Comparison of ENCODE assay signal across 27 cellular contexts in the genomic region with DNA sequence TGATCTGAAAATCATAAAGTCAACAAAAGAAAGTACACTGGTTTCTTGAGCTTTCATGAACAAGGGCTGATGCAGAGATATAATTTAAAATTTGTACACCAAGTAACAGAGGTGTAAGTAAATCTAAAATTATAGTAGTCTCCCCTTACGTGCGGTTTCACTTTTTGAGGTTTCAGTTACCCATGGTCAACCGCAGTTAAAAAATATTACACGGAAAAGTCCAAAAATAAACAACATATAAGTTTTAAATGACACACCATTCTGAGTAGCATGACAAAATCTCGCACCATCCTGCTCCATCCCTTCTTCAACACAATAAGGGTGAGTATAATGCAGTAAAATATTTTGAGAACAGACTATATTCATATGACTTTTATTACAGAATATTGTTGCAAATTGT.
"Had no signal": no experiment of that assay in that cellular context is flagged by ENCODE, and none has a peak within 500 bp of the region (broad histone marks: within the 10 kb centered on the region; RNA-seq: fewer than 3 reads in every experiment).

No MANE protein-coding gene starts in this region.

- H3K27ac Mint-ChIP-seq: activated B cell treated with CpG ODN at 0.5 μM for 24 hours; activated CD8-positive, alpha-beta T cell treated with anti-CD3 and anti-CD28 coated beads for 36 hours; activated naive CD8-positive, alpha-beta T cell treated with anti-CD3 and anti-CD28 coated beads, Interleukin-2, amount 50 U/mL, for 24 hours had no signal

- H3K36me3 ChIP-seq: gastroesophageal sphincter, left lung, lower lobe of right lung, right atrium auricular region, upper lobe of right lung had no signal

- FAIRE-seq: endothelial cell of umbilical vein, islet of Langerhans had no signal

- H3K4me1 Mint-ChIP-seq: activated naive CD4-positive, alpha-beta T cell treated with anti-CD3 and anti-CD28 coated beads, Interleukin-2, amount 50 U/mL, for 24 hours had no signal

- H3K27me3 ChIP-seq: gastroesophageal sphincter, heart left ventricle, left lung, right atrium auricular region, suprapubic skin, tibial artery, upper lobe of right lung had no signal

- H3K4me3 ChIP-seq: gastroesophageal sphincter, heart left ventricle, left lung, lower lobe of right lung, right atrium auricular region, smooth muscle cell, suprapubic skin, tibial artery, upper lobe of right lung had no signal

- H3K9me3 Mint-ChIP-seq: activated B cell treated with CpG ODN at 0.5 μM for 24 hours; activated CD8-positive, alpha-beta T cell treated with anti-CD3 and anti-CD28 coated beads for 36 hours; activated naive CD4-positive, alpha-beta T cell treated with anti-CD3 and anti-CD28 coated beads, Interleukin-2, amount 50 U/mL, for 24 hours; activated naive CD8-positive, alpha-beta T cell treated with anti-CD3 and anti-CD28 coated beads, Interleukin-2, amount 50 U/mL, for 24 hours; activated T-cell treated with anti-CD3 and anti-CD28 coated beads, Interleukin-2, amount 50 U/mL, for 4 hours; activated T-helper 2 cell treated with anti-CD3 and anti-CD28 coated beads, Interferon-gamma antibody, Interleukin-2, Interleukin-4, amounts not matched to agents 10 μg/mL and 5 μg/mL and 100 μg/mL, durations not matched to agents 14 hours and 24 hours and 36 hours; natural killer cell treated with Interleukin-12 subunit alpha and Interleukin-12 subunit beta and Interleukin-15 and Interleukin-18, amount 100 ng/mL, for 72 hours; stimulated activated naive B cell treated with anti-CD40 and anti-IgM and Interleukin-4, amounts not matched to agents 10 μg/mL and 1 μg/mL and 100 μg/mL, for 72 hours had no signal

- H3K4me3 Mint-ChIP-seq: activated B cell treated with CpG ODN at 0.5 μM for 24 hours; activated CD8-positive, alpha-beta T cell treated with anti-CD3 and anti-CD28 coated beads for 36 hours; activated naive CD4-positive, alpha-beta T cell treated with anti-CD3 and anti-CD28 coated beads, Interleukin-2, amount 50 U/mL, for 24 hours; activated naive CD8-positive, alpha-beta T cell treated with anti-CD3 and anti-CD28 coated beads, Interleukin-2, amount 50 U/mL, for 24 hours; activated T-cell treated with anti-CD3 and anti-CD28 coated beads, Interleukin-2, amount 50 U/mL, for 4 hours; natural killer cell treated with Interleukin-12 subunit alpha and Interleukin-12 subunit beta and Interleukin-15 and Interleukin-18, amount 100 ng/mL, for 72 hours; stimulated activated naive B cell treated with anti-CD40 and anti-IgM and Interleukin-4, amounts not matched to agents 10 μg/mL and 1 μg/mL and 100 μg/mL, for 72 hours had no signal

- H3K9me3 ChIP-seq: gastroesophageal sphincter, heart left ventricle, left lung, lower lobe of right lung, right atrium auricular region, suprapubic skin, tibial artery, upper lobe of right lung had no signal

- H3K27me3 Mint-ChIP-seq: activated B cell treated with CpG ODN at 0.5 μM for 24 hours; activated CD8-positive, alpha-beta T cell treated with anti-CD3 and anti-CD28 coated beads for 36 hours; activated naive CD4-positive, alpha-beta T cell treated with anti-CD3 and anti-CD28 coated beads, Interleukin-2, amount 50 U/mL, for 24 hours; activated naive CD8-positive, alpha-beta T cell treated with anti-CD3 and anti-CD28 coated beads, Interleukin-2, amount 50 U/mL, for 24 hours; natural killer cell treated with Interleukin-12 subunit alpha and Interleukin-12 subunit beta and Interleukin-15 and Interleukin-18, amount 100 ng/mL, for 72 hours; stimulated activated naive B cell treated with anti-CD40 and anti-IgM and Interleukin-4, amounts not matched to agents 10 μg/mL and 1 μg/mL and 100 μg/mL, for 72 hours had no signal

- ATAC-seq: activated CD8-positive, alpha-beta T cell treated with anti-CD3 and anti-CD28 coated beads for 36 hours; activated naive CD8-positive, alpha-beta T cell treated with anti-CD3 and anti-CD28 coated beads, Interleukin-2, amount 50 U/mL, for 24 hours; activated T-cell treated with anti-CD3 and anti-CD28 coated beads, Interleukin-2, amount 50 U/mL, for 4 hours; gastroesophageal sphincter; heart left ventricle; left lung; lower lobe of right lung; natural killer cell treated with Interleukin-12 subunit alpha and Interleukin-12 subunit beta and Interleukin-15 and Interleukin-18, amount 100 ng/mL, for 72 hours; stimulated activated naive B cell treated with anti-CD40 and anti-IgM and Interleukin-4, amounts not matched to agents 10 μg/mL and 1 μg/mL and 100 μg/mL, for 72 hours; upper lobe of right lung had no signal

- H3K27ac ChIP-seq: gastroesophageal sphincter, heart left ventricle, left lung, lower lobe of right lung, right atrium auricular region, suprapubic skin, tibial artery, upper lobe of right lung had no signal

- DNase-seq: activated B cell treated with CpG ODN at 0.5 μM for 24 hours; activated CD4-positive, alpha-beta T cell treated with anti-CD3 and anti-CD28 coated beads, Interleukin-2, amount 50 U/mL, for 1 hour; activated CD8-positive, alpha-beta T cell treated with anti-CD3 and anti-CD28 coated beads for 36 hours; activated naive CD8-positive, alpha-beta T cell treated with anti-CD3 and anti-CD28 coated beads, Interleukin-2, amount 50 U/mL, for 24 hours; activated T-cell treated with anti-CD3 and anti-CD28 coated beads, Interleukin-2, amount 50 U/mL, for 4 hours; amygdala; caudate nucleus; cortex of kidney; heart left ventricle; left lung; lower lobe of right lung; mesenchymal stem cell; stimulated activated CD4-positive, alpha-beta T cell treated with anti-CD3 and anti-CD28 coated beads, Interleukin-1b, Interleukin-23, amount 100 ng/mL, for 48 hours; stimulated activated CD4-positive, alpha-beta T cell treated with anti-CD3 and anti-CD28 coated beads, Interleukin-4, amount 100 ng/mL, for 4 hours; stimulated activated CD8-positive, alpha-beta memory T cell treated with anti-CD3 and anti-CD28 coated beads, Interleukin-4, amount 100 ng/mL, for 48 hours; stimulated activated naive B cell treated with anti-CD40 and anti-IgM and Interleukin-4, amounts not matched to agents 10 μg/mL and 1 μg/mL and 100 μg/mL, for 72 hours; tibial artery; upper lobe of right lung had no signal

- H3K4me2 ChIP-seq: smooth muscle cell had no signal
